Comparison of ENCODE assay signal across 19 cellular contexts in the genomic region with DNA sequence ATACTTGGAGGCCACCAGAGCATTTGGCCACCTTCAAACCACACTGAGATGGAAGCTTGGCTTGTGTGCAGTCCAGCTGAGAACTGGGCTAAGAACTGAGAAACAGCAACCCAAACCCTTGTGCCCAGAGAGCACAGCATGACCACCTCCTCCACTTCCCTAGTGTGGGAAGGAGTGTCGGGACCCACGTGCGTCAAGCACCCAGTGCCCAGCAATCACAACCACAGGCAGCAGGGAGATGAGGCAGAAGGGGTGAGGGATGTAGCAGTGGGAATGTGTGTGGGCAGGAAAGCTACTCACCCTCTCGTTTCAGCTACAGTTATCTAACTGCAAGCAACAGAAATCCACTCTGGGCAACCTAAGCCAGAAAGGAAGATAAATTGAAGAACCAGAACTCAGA.
"Had no signal": no experiment of that assay in that cellular context is flagged by ENCODE, and none has a peak within 500 bp of the region (broad histone marks: within the 10 kb centered on the region; RNA-seq: fewer than 3 reads in every experiment).

No MANE protein-coding gene starts in this region.

- H3K27ac ChIP-seq: coronary artery, right atrium auricular region had no signal

- H3K9me3 ChIP-seq: right atrium auricular region had no signal

- H3K27me3 ChIP-seq: right atrium auricular region had no signal

- H3K27ac Mint-ChIP-seq: activated B cell treated with CpG ODN at 0.5 μM for 24 hours; activated CD8-positive, alpha-beta T cell treated with anti-CD3 and anti-CD28 coated beads for 36 hours; activated naive CD4-positive, alpha-beta T cell treated with anti-CD3 and anti-CD28 coated beads for 36 hours; activated naive CD8-positive, alpha-beta T cell treated with anti-CD3 and anti-CD28 coated beads, Interleukin-2, amount 50 U/mL, for 24 hours; nephron; progenitor cell of endocrine pancreas; T-helper 2 cell treated with Interferon-gamma antibody and Interleukin-4, amounts not matched to agents 5 μg/mL and 100 μg/mL, for 36 hours had no signal

- H3K27me3 Mint-ChIP-seq: activated B cell treated with CpG ODN at 0.5 μM for 24 hours had no signal

- H3K4me3 Mint-ChIP-seq: activated B cell treated with CpG ODN at 0.5 μM for 24 hours; activated CD8-positive, alpha-beta T cell treated with anti-CD3 and anti-CD28 coated beads for 36 hours; activated naive CD4-positive, alpha-beta T cell treated with anti-CD3 and anti-CD28 coated beads for 36 hours; activated naive CD8-positive, alpha-beta T cell treated with anti-CD3 and anti-CD28 coated beads, Interleukin-2, amount 50 U/mL, for 24 hours; central memory CD8-positive, alpha-beta T cell; nephron; T-helper 2 cell treated with Interferon-gamma antibody and Interleukin-4, amounts not matched to agents 5 μg/mL and 100 μg/mL, for 36 hours had no signal

- H3K4me1 Mint-ChIP-seq: activated naive CD8-positive, alpha-beta T cell treated with anti-CD3 and anti-CD28 coated beads, Interleukin-2, amount 50 U/mL, for 24 hours; central memory CD8-positive, alpha-beta T cell had no signal

- H3K4me1 ChIP-seq: right atrium auricular region had no signal

- DNase-seq: activated B cell treated with CpG ODN at 0.5 μM for 24 hours; activated CD4-positive, alpha-beta T cell treated with anti-CD3 and anti-CD28 coated beads for 48 hours; activated CD8-positive, alpha-beta T cell treated with anti-CD3 and anti-CD28 coated beads for 36 hours; activated naive CD4-positive, alpha-beta T cell treated with anti-CD3 and anti-CD28 coated beads for 36 hours; activated naive CD8-positive, alpha-beta T cell treated with anti-CD3 and anti-CD28 coated beads, Interleukin-2, amount 50 U/mL, for 24 hours; activated T-cell treated with anti-CD3 and anti-CD28 coated beads, Interleukin-2, amount 50 U/mL, for 1 hour; aorta; hypothalamus; stimulated activated CD4-positive, alpha-beta T cell treated with anti-CD3 and anti-CD28 coated beads, Interleukin-12 subunit alpha, Interleukin-12 subunit beta, amount 100 ng/mL, for 4 hours; stimulated activated CD4-positive, alpha-beta T cell treated with anti-CD3 and anti-CD28 coated beads, Interleukin-1b, Interleukin-23, amount 100 ng/mL, for 48 hours; stimulated activated CD8-positive, alpha-beta memory T cell treated with anti-CD3 and anti-CD28 coated beads, Interleukin-4, amount 100 ng/mL, for 48 hours; stimulated activated naive CD4-positive, alpha-beta T cell had no signal

- H3K9me3 Mint-ChIP-seq: activated CD8-positive, alpha-beta T cell treated with anti-CD3 and anti-CD28 coated beads for 36 hours; activated naive CD4-positive, alpha-beta T cell treated with anti-CD3 and anti-CD28 coated beads for 36 hours; activated naive CD8-positive, alpha-beta T cell treated with anti-CD3 and anti-CD28 coated beads, Interleukin-2, amount 50 U/mL, for 24 hours; central memory CD8-positive, alpha-beta T cell; nephron; T-helper 2 cell treated with Interferon-gamma antibody and Interleukin-4, amounts not matched to agents 5 μg/mL and 100 μg/mL, for 36 hours had no signal

- ATAC-seq: activated CD8-positive, alpha-beta T cell treated with anti-CD3 and anti-CD28 coated beads for 36 hours; activated naive CD8-positive, alpha-beta T cell treated with anti-CD3 and anti-CD28 coated beads, Interleukin-2, amount 50 U/mL, for 24 hours; left lobe of liver had no signal
